In the genomic region with DNA sequence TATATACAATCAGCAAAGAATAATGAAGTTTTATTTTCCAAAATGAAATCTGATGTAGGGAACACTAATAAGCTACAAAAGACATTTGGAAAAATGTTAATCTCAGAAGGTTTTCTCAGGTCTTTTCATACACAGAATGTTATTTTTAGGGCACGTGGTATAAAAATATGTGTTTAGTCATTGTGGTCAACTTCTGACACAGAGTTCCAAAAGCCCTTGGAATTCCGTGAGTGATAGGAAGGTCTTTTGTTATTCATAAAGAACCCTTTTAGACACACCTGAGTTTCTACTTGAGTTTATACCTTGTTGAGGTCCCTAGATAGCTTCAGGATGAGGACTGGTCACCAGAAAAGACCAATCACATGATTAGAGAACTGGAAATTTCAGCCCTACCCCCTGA, we compare ENCODE assay signal across 17 cellular contexts.
DNase-seq lines count a peak whose midpoint lies in the region; ATAC-seq and FAIRE-seq lines count a peak whose summit lies in the region.
"Had no signal": no experiment of that assay in that cellular context is flagged by ENCODE, and none has a peak within 500 bp of the region (broad histone marks: within the 10 kb centered on the region; RNA-seq: fewer than 3 reads in every experiment).

No MANE protein-coding gene starts in this region.

- no peak for ATAC-seq in GM19397 (IDR thresholded peaks at IDR 0.05; ENCODE audit: unreplicated experiment)
- ATAC-seq: activated CD4-positive, alpha-beta T cell treated with anti-CD3 and anti-CD28 coated beads for 36 hours; heart right ventricle; HepG2; stimulated activated memory B cell treated with anti-CD40 and anti-IgM and Interleukin-4, amounts not matched to agents 10 μg/mL and 1 μg/mL and 100 μg/mL, for 72 hours had no signal

- no peak for FAIRE-seq in urothelium cell line (lab: Jason Lieb, UNC)
- FAIRE-seq: HepG2 had no signal

- DNase-seq in LHCN-M2 (ENCODE audit: low read depth) (peak; percentile 0), amniotic epithelial cell (ENCODE audit: low read depth) (peak; percentile 75), fibroblast of the conjunctiva (ENCODE audit: low read depth) (peak; percentile 4), urothelium cell line (ENCODE audit: low spot score) (peak; percentile 45), mucosa of gallbladder (ENCODE audit: low spot score) (no peak)
- no peak for DNase-seq in stimulated activated CD4-positive, alpha-beta T cell treated with anti-CD3 and anti-CD28 coated beads, Interleukin-4, amount 100 ng/mL, for 4 hours
- DNase-seq: activated CD4-positive, alpha-beta T cell treated with anti-CD3 and anti-CD28 coated beads for 36 hours; erythroblast; H9; heart right ventricle; NCI-H1436 treated with DMSO at 0.1 percent for 48 hours; NCI-H2171 treated with DMSO at 0.1 percent for 48 hours; nucleus accumbens; retina had no signal

Comparison
In these comparisons a context has a peak if more than half of its experiments do, and no peak if none do; other contexts are left out.
1. DNase-seq: peak in LHCN-M2 (single experiment), amniotic epithelial cell (single experiment), fibroblast of the conjunctiva (single experiment) and urothelium cell line (single experiment); none in stimulated activated CD4-positive, alpha-beta T cell treated with anti-CD3 and anti-CD28 coated beads, Interleukin-4, amount 100 ng/mL, for 4 hours (0 of 2) and mucosa of gallbladder (single experiment).